9 cellular contexts compared by ENCODE assay signal in the genomic region with DNA sequence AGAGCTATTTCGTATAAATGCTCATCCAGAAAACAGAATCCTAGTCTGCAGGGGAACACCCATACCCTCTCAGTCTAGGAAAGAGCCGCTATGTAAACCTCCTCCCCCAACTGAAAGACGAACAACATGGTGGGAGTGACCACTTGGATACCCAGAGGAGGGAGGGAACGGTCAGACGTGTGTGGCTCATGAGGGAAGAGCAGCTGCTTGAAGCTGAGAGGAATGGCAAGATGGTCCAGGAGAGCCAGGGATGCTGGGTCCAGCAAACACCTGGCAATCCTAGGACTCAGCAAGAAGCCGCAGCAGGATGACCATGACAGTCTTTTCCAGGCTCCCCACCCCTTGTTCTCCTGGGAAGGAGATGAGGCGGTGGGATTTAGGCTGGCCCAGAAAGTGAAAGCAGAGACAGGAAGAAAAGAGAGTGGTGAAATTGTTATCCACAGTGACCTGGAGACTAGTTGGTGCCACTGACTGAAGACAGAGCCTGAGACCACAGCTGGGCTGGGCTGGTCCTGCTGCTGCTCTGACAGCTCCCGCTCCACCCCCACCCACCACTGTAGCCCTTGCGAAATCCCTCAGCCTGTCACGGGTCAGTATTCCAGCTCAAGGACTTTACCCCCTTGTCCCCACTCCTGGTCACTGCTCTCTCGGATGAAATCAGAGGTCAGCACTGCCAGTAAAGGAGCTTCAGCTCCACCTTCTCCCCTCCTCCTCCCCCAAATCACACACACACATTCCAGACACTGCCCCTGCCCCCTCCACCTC. TPM values are rescaled to one million over a fixed set of nuclear protein-coding genes. Genes with fewer than 3 reads are reported as not detected.
DNase-seq lines count a peak whose midpoint lies in the region; ATAC-seq, FAIRE-seq and TF ChIP-seq lines count a peak whose summit lies in the region.
"Had no signal": no experiment of that assay in that cellular context is flagged by ENCODE, and none has a peak within 500 bp of the region (broad histone marks: within the 10 kb centered on the region; RNA-seq: fewer than 3 reads in every experiment).

No MANE protein-coding gene starts in this region.

- H3K36me3 ChIP-seq in astrocyte (ENCODE audit: insufficient read depth, low read length) = peaks cover 19% of the 10 kb centered on the region

- no peaks in the 10 kb centered on the region for H3K27me3 ChIP-seq in astrocyte (ENCODE audit: insufficient read depth, low read length)

- H3K27ac Mint-ChIP-seq in astrocyte (ENCODE audit: unreplicated experiment) (peak overlapping the region; percentile 55), immature natural killer cell (peak overlapping the region; percentile 17 to 87 (median 78))
- peak overlapping the region; percentile 82 for H3K27ac Mint-ChIP-seq in stimulated activated memory B cell treated with anti-CD40 and anti-IgM and Interleukin-4, amounts not matched to agents 10 μg/mL and 1 μg/mL and 100 μg/mL, for 72 hours

- H3K27ac ChIP-seq in astrocyte (ENCODE audit: low read depth, low read length) = no peak overlapping the region
- H3K27ac ChIP-seq: SK-N-MC had no signal

- H3K9me3 Mint-ChIP-seq in astrocyte (ENCODE audit: unreplicated experiment) (no peaks in the 10 kb centered on the region), immature natural killer cell (no peaks in the 10 kb centered on the region)
- H3K9me3 Mint-ChIP-seq in stimulated activated memory B cell treated with anti-CD40 and anti-IgM and Interleukin-4, amounts not matched to agents 10 μg/mL and 1 μg/mL and 100 μg/mL, for 72 hours = no peaks in the 10 kb centered on the region

- peaks cover 27% of the 10 kb centered on the region for H3K4me1 ChIP-seq in astrocyte (ENCODE audit: insufficient read depth, low read length)

- peaks cover 70% of the 10 kb centered on the region for H3K79me2 ChIP-seq in astrocyte (ENCODE audit: insufficient read depth, low read length)

- H3K4me1 Mint-ChIP-seq in astrocyte (ENCODE audit: low read depth, unreplicated experiment) = peaks cover 30% of the 10 kb centered on the region
- H3K4me1 Mint-ChIP-seq in immature natural killer cell = peaks cover 47 to 49% of the 10 kb centered on the region in 2 donors
- peaks cover 44% of the 10 kb centered on the region for H3K4me1 Mint-ChIP-seq in stimulated activated memory B cell treated with anti-CD40 and anti-IgM and Interleukin-4, amounts not matched to agents 10 μg/mL and 1 μg/mL and 100 μg/mL, for 72 hours

- no peak overlapping the region for H2AFZ ChIP-seq in astrocyte (ENCODE audit: low read depth, low read length)

- no peak for TF ChIP-seq CTCF in astrocyte (IDR thresholded peaks at IDR 0.05; ENCODE audit: insufficient read depth, low read depth, low read length)

- H3K4me3 ChIP-seq in astrocyte (ENCODE audit: insufficient read depth, low read depth, low read length) = no peak overlapping the region

- FAIRE-seq in astrocyte (lab: Jason Lieb, UNC) = no peak

- H4K20me1 ChIP-seq in astrocyte (ENCODE audit: insufficient read depth, low read length) = peaks cover 74% of the 10 kb centered on the region

- ATAC-seq in stimulated activated memory B cell treated with anti-CD40 and anti-IgM and Interleukin-4, amounts not matched to agents 10 μg/mL and 1 μg/mL and 100 μg/mL, for 72 hours = no peak
- ATAC-seq in HG03342 (IDR thresholded peaks at IDR 0.05; ENCODE audit: unreplicated experiment) (no peak), GM19035 (IDR thresholded peaks at IDR 0.05; ENCODE audit: unreplicated experiment) (no peak)

- no peaks in the 10 kb centered on the region for H3K9me3 ChIP-seq in astrocyte (ENCODE audit: insufficient read depth, low read depth, low read length)

- peak overlapping the region; percentile 18 for H3K9ac ChIP-seq in astrocyte (ENCODE audit: low read length)

- H3K4me3 Mint-ChIP-seq in astrocyte (ENCODE audit: unreplicated experiment) (peak overlapping the region; percentile 88), immature natural killer cell (peak overlapping the region in 4 of 5 donors; percentile 24 to 45 (median 34))
- no peak overlapping the region for H3K4me3 Mint-ChIP-seq in stimulated activated memory B cell treated with anti-CD40 and anti-IgM and Interleukin-4, amounts not matched to agents 10 μg/mL and 1 μg/mL and 100 μg/mL, for 72 hours

- H3K27me3 Mint-ChIP-seq in astrocyte (ENCODE audit: low read depth, unreplicated experiment) = no peaks in the 10 kb centered on the region
- peaks cover 0 to 8% (median 0%) of the 10 kb centered on the region in 3 donors for H3K27me3 Mint-ChIP-seq in immature natural killer cell (ENCODE audit: low read depth in 3 of 3)
- no peaks in the 10 kb centered on the region for H3K27me3 Mint-ChIP-seq in stimulated activated memory B cell treated with anti-CD40 and anti-IgM and Interleukin-4, amounts not matched to agents 10 μg/mL and 1 μg/mL and 100 μg/mL, for 72 hours

- DNase-seq in HuH-7.5 (ENCODE audit: low spot score) (peak; percentile 88), astrocyte (ENCODE audit: low read depth) (no peak), immature natural killer cell (no peak), HK-2 (ENCODE audit: unreplicated experiment) (no peak), NCI-H1436 (lab: John Stamatoyannopoulos, UW) (no peak)

- peak overlapping the region; percentile 97 for H3K4me2 ChIP-seq in astrocyte (ENCODE audit: low read length)

- H3K36me3 Mint-ChIP-seq in astrocyte (ENCODE audit: low read depth, unreplicated experiment) = peaks cover 21% of the 10 kb centered on the region
- peaks cover 4 to 23% (median 10%) of the 10 kb centered on the region in 3 donors for H3K36me3 Mint-ChIP-seq in immature natural killer cell
- H3K36me3 Mint-ChIP-seq in stimulated activated memory B cell treated with anti-CD40 and anti-IgM and Interleukin-4, amounts not matched to agents 10 μg/mL and 1 μg/mL and 100 μg/mL, for 72 hours = peaks cover 26% of the 10 kb centered on the region

RNA-seq across cellular contexts. Expression of a gene that starts 3.6 kb away (rescaled TPM):
- 177 and 189 TPM in 2 replicates for total RNA-seq in astrocyte
- 100 to 1,000 TPM; 138 to 200 (median 168) TPM for polyA plus RNA-seq in immature natural killer cell

RNA-seq across cellular contexts. Expression of a gene that starts 11.1 kb away (rescaled TPM):
- not detected in 2 replicates for total RNA-seq in astrocyte
- polyA plus RNA-seq in immature natural killer cell = not detected

RNA-seq across cellular contexts. Expression of a gene that starts 35.7 kb away (rescaled TPM):
- 8.5 and 8.8 TPM in 2 replicates for total RNA-seq in astrocyte
- 1 to 10 TPM; 2.1 to 5.1 (median 3.6) TPM for polyA plus RNA-seq in immature natural killer cell

RNA-seq across cellular contexts. Expression of a gene that starts 37.2 kb away (rescaled TPM):
- 14.3 and 17.6 TPM in 2 replicates for total RNA-seq in astrocyte
- polyA plus RNA-seq in immature natural killer cell = 10 to 100 TPM; 35.6 to 53.3 (median 40.1) TPM

RNA-seq across cellular contexts. Expression of a gene that starts 44.8 kb away (rescaled TPM):
- 28.4 and 30.0 TPM in 2 replicates for total RNA-seq in astrocyte
- 10 to 100 TPM; 11.7 to 20.9 (median 15.3) TPM for polyA plus RNA-seq in immature natural killer cell
